ENCODE assay signal across 10 cellular contexts in genomic region chr4:176964116-176964691, GRCh38.
DNase-seq lines count a peak whose midpoint lies in the region; ATAC-seq and TF ChIP-seq lines count a peak whose summit lies in the region.
"Had no signal": no experiment of that assay in that cellular context is flagged by ENCODE, and none has a peak within 500 bp of the region (broad histone marks: within the 10 kb centered on the region; RNA-seq: fewer than 3 reads in every experiment).

No MANE protein-coding gene starts in this region.

- H2AK5ac ChIP-seq in neuronal stem cell (ENCODE audit: low read depth, low read length), result no peak overlapping the region

- intact Hi-C loops in mammary epithelial cell (cut with micrococcal nuclease) (loop anchor here (1.0 to 2.0 kb wide), 4 partner anchors 45 to 587 kb away; partner anchors contain the start of gene VEGFC), upper lobe of right lung (cut with DNase I) (no loop called here)

- H4K20me1 ChIP-seq in MM.1S (ENCODE audit: insufficient read depth, low read length), result no peaks in the 10 kb centered on the region
- H4K20me1 ChIP-seq in mammary epithelial cell (ENCODE audit: insufficient read depth, low read length), result no peaks in the 10 kb centered on the region

- CTCF ChIA-PET in mammary epithelial cell (lab: Charles Lee; ENCODE audit: low non-redundant PET), result interaction anchor here (0.5 to 1.7 kb wide), 4 partner anchors 49 to 376 kb away, joined by 3 to 26 read pairs (median 4); no protein-coding TSS in a partner anchor

- dilution Hi-C loops in mammary epithelial cell (cut with HindIII; ENCODE audit: low sequenced_read_pairs), result no loop called here

- H2BK15ac ChIP-seq in neuronal stem cell (ENCODE audit: low read length), result no peak overlapping the region

- no peak overlapping the region for H2BK12ac ChIP-seq in neuronal stem cell (ENCODE audit: low read length)

- H3K36me3 ChIP-seq in MM.1S (replicated peaks; ENCODE audit: insufficient read depth, low read length) (no peaks in the 10 kb centered on the region), mammary epithelial cell (ENCODE audit: insufficient read depth, low read length) (no peaks in the 10 kb centered on the region), upper lobe of right lung (no peaks in the 10 kb centered on the region), neuronal stem cell (replicated peaks in 1 of 2; ENCODE audit: control insufficient read depth in 2 of 2, insufficient read depth in 2 of 2, low read length in 2 of 2) (no peaks in the 10 kb centered on the region)

- in situ Hi-C loops in mammary epithelial cell (cut with MboI; ENCODE audit: low sequenced_read_pairs in 2 of 2), result no loop called here

- peak; percentile 53 for TF ChIP-seq CTCF in MM.1S (IDR thresholded peaks at IDR 0.05; ENCODE audit: low read length)
- TF ChIP-seq CTCF in mammary epithelial cell (conservative IDR thresholded peaks at IDR 0.05 in 1 of 2, IDR thresholded peaks at IDR 0.05 in 1 of 2; ENCODE audit: extremely low read depth in 1 of 2, insufficient read depth in 1 of 2, low read depth in 1 of 2, low read length in 2 of 2), result peak; percentile 46 to 63
- peak; percentile 22 for TF ChIP-seq CTCF in upper lobe of right lung (IDR thresholded peaks at IDR 0.05)

- H3K9me2 ChIP-seq in MM.1S (replicated peaks; ENCODE audit: insufficient read depth, low read length), result no peaks in the 10 kb centered on the region

- no peaks in the 10 kb centered on the region for H3F3A ChIP-seq in MM.1S (ENCODE audit: insufficient read depth, low read length)

- H4K91ac ChIP-seq in neuronal stem cell (ENCODE audit: low read depth, low read length, poor library complexity), result no peak overlapping the region

- H3K9ac ChIP-seq in MM.1S (ENCODE audit: low read length) (no peak overlapping the region), mammary epithelial cell (ENCODE audit: insufficient read depth, low read length) (no peak overlapping the region), neuronal stem cell (ENCODE audit: low read depth, low read length, poor library complexity) (no peak overlapping the region)

- H3K9me3 ChIP-seq in MM.1S (replicated peaks; ENCODE audit: insufficient read depth, low read length), result no peaks in the 10 kb centered on the region
- H3K9me3 ChIP-seq in mammary epithelial cell (replicated peaks; ENCODE audit: insufficient read depth, low read length), result no peaks in the 10 kb centered on the region
- H3K9me3 ChIP-seq in upper lobe of right lung, result no peaks in the 10 kb centered on the region
- no peaks in the 10 kb centered on the region for H3K9me3 ChIP-seq in neuronal stem cell (replicated peaks in 1 of 2; ENCODE audit: control insufficient read depth in 2 of 2, insufficient read depth in 1 of 2, low read depth in 1 of 2, low read length in 2 of 2)

- H3K4me3 ChIP-seq in MM.1S (ENCODE audit: low read length) (no peak overlapping the region), mammary epithelial cell (replicated peaks in 1 of 3; ENCODE audit: insufficient read depth in 1 of 3, low read depth in 2 of 3, low read length in 3 of 3) (no peak overlapping the region), upper lobe of right lung (no peak overlapping the region), neuronal stem cell (ENCODE audit: low read length in 2 of 2) (no peak overlapping the region)

- ATAC-seq in upper lobe of right lung, result peak; percentile 44
- ATAC-seq in HG03469 (IDR thresholded peaks at IDR 0.05; ENCODE audit: unreplicated experiment), result no peak

- no peak overlapping the region for H3K23ac ChIP-seq in neuronal stem cell (ENCODE audit: low read depth, low read length, poor library complexity)

- no peak overlapping the region for H2BK120ac ChIP-seq in neuronal stem cell (ENCODE audit: low read depth, low read length)

- no peak overlapping the region for H3K27ac ChIP-seq in MM.1S (ENCODE audit: low read length)
- no peak overlapping the region for H3K27ac ChIP-seq in mammary epithelial cell (ENCODE audit: insufficient read depth, low read depth, low read length)
- no peak overlapping the region for H3K27ac ChIP-seq in upper lobe of right lung
- no peak overlapping the region for H3K27ac ChIP-seq in neuronal stem cell (replicated peaks; ENCODE audit: low read length)

- no peak overlapping the region for H3K14ac ChIP-seq in neuronal stem cell (ENCODE audit: low read length)

- no peaks in the 10 kb centered on the region for H3K79me1 ChIP-seq in neuronal stem cell (ENCODE audit: low read depth, low read length)

- H4K8ac ChIP-seq in neuronal stem cell (ENCODE audit: low read depth, low read length), result no peak overlapping the region

- H3K27me3 ChIP-seq in MM.1S (replicated peaks; ENCODE audit: insufficient read depth, low read length) (no peaks in the 10 kb centered on the region), mammary epithelial cell (ENCODE audit: insufficient read depth, low read length) (no peaks in the 10 kb centered on the region), upper lobe of right lung (no peaks in the 10 kb centered on the region), neuronal stem cell (ENCODE audit: control insufficient read depth in 3 of 3, insufficient read depth in 3 of 3, low read depth in 1 of 3, low read length in 3 of 3) (no peaks in the 10 kb centered on the region)

- H3K79me2 ChIP-seq in MM.1S (ENCODE audit: low read length) (no peaks in the 10 kb centered on the region), mammary epithelial cell (ENCODE audit: insufficient read depth, low read length) (peaks cover 7% of the 10 kb centered on the region)

- H3K4me1 ChIP-seq in MM.1S (ENCODE audit: low read length), result no peaks in the 10 kb centered on the region
- no peaks in the 10 kb centered on the region for H3K4me1 ChIP-seq in mammary epithelial cell (ENCODE audit: insufficient read depth, low read length)
- H3K4me1 ChIP-seq in upper lobe of right lung, result no peaks in the 10 kb centered on the region
- H3K4me1 ChIP-seq in neuronal stem cell (ENCODE audit: control insufficient read depth in 2 of 2, insufficient read depth in 1 of 2, low read depth in 1 of 2, low read length in 2 of 2), result no peaks in the 10 kb centered on the region

- no peak overlapping the region for H3K18ac ChIP-seq in neuronal stem cell (ENCODE audit: low read length)

- WGBS in mammary epithelial cell (ENCODE audit: low coverage, missing lambda C conversion rate), result 90% methylated on average over 3 of the region's 3 CpGs
- no CpG with 5 or more reads among the region's 3 CpGs for WGBS in neuronal stem cell (ENCODE audit: extremely low coverage in 2 of 2, insufficient read length in 2 of 2, insufficient replicate concordance in 1 of 2), 2 donors

- no peak overlapping the region for H2BK5ac ChIP-seq in neuronal stem cell (ENCODE audit: low read length)

- BruUV-seq in mammary epithelial cell (replicated peaks; lab: Mats Ljungman, UMichigan), result no TSS peak

- H3K4me2 ChIP-seq in MM.1S (ENCODE audit: low read depth, low read length), result no peak overlapping the region
- no peak overlapping the region for H3K4me2 ChIP-seq in mammary epithelial cell (ENCODE audit: insufficient read depth, low read depth, low read length)
- H3K4me2 ChIP-seq in neuronal stem cell (ENCODE audit: insufficient read depth, low read length, poor library complexity, severe bottlenecking), result no peak overlapping the region

- no peak overlapping the region for H3K4ac ChIP-seq in neuronal stem cell (ENCODE audit: low read length)

- H2AFZ ChIP-seq in MM.1S (ENCODE audit: low read length), result no peak overlapping the region
- H2AFZ ChIP-seq in mammary epithelial cell (ENCODE audit: low read depth, low read length), result no peak overlapping the region
- no peak overlapping the region for H2AFZ ChIP-seq in neuronal stem cell (ENCODE audit: low read length)

- DNase-seq in stimulated activated CD4-positive, alpha-beta T cell treated with anti-CD3 and anti-CD28 coated beads, Interleukin-15, amount 100 ng/mL, for 24 hours, result peak; percentile 3
- no peak for DNase-seq in stimulated activated CD4-positive, alpha-beta T cell treated with anti-CD3 and anti-CD28 coated beads, Interleukin-1b, Interleukin-23, amount 100 ng/mL, for 48 hours
- DNase-seq in MM.1S (peak; percentile 14), mammary epithelial cell (peak; percentile 32), upper lobe of right lung (no peak), SW480 (ENCODE audit: low spot score) (no peak), neuronal stem cell (ENCODE audit: low spot score) (no peak)
- DNase-seq: activated T-cell treated with anti-CD3 and anti-CD28 coated beads, Interleukin-2, amount 50 U/mL, for 1 hour; SHP77 treated with DMSO at 0.1 percent for 48 hours had no signal

Comparison
In these comparisons a context has a peak if more than half of its experiments do, and no peak if none do; other contexts are left out.
1. DNase-seq: peak in stimulated activated CD4-positive, alpha-beta T cell treated with anti-CD3 and anti-CD28 coated beads, Interleukin-15, amount 100 ng/mL, for 24 hours (single experiment), MM.1S (single experiment) and mammary epithelial cell (single experiment); none in stimulated activated CD4-positive, alpha-beta T cell treated with anti-CD3 and anti-CD28 coated beads, Interleukin-1b, Interleukin-23, amount 100 ng/mL, for 48 hours (single experiment), upper lobe of right lung (single experiment), SW480 (single experiment) and neuronal stem cell (single experiment).
2. Peak in every context shown above with its lines, with median percentiles within 50 percentile points of each other: CTCF ChIP-seq.